In genomic region chr1:205284420-205285144, GRCh38 we compare ENCODE assay signal across 8 cellular contexts. TPM values are rescaled to one million over a fixed set of nuclear protein-coding genes. Genes with fewer than 3 reads are reported as not detected.
DNase-seq lines count a peak whose midpoint lies in the region; ATAC-seq lines count a peak whose summit lies in the region.

No MANE protein-coding gene starts in this region.

- intact Hi-C loops in left ventricle myocardium superior (cut with micrococcal nuclease), result no loop called here

- peak; percentile 91 for ATAC-seq in left ventricle myocardium superior

- no peaks in the 10 kb centered on the region for H3K36me3 ChIP-seq in urinary bladder (ENCODE audit: insufficient read depth)

- H3K27ac ChIP-seq in angular gyrus (ENCODE audit: low read depth, low read length) (peak overlapping the region; percentile 79), urinary bladder (ENCODE audit: low read depth) (peak overlapping the region; percentile 43)

- no peak overlapping the region for H3K4me3 ChIP-seq in urinary bladder (ENCODE audit: low read depth, low read length)

- 73% methylated on average over 7 of the region's 7 CpGs for WGBS in urinary bladder

- peak; percentile 100 for DNase-seq in Daoy (ENCODE audit: low read depth)
- DNase-seq in NCI-H1092 treated with DMSO at 0.1 percent for 48 hours (lab: John Stamatoyannopoulos, UW), result peak; percentile 81
- DNase-seq in T-helper 1 cell, result peak; percentile 73 to 92 (median 83)
- peak; percentile 79 for DNase-seq in left ventricle myocardium superior
- peak; percentile 94 for DNase-seq in putamen (ENCODE audit: low spot score)
- no peak for DNase-seq in mesenteric fat pad (ENCODE audit: low spot score)

- H3K4me1 ChIP-seq in urinary bladder (ENCODE audit: insufficient read depth), result no peaks in the 10 kb centered on the region

RNA-seq across cellular contexts. Expression of gene NUAK2, which starts 37.0 kb away (rescaled TPM):
- 11.1 and 12.4 TPM in 2 replicates for total RNA-seq in Daoy (2014; rRNA removed; shearing (Covaris generic))
- 1.5 TPM for total RNA-seq in left ventricle myocardium superior
- 0.90 TPM for total RNA-seq in urinary bladder
- 0.82 TPM for polyA plus RNA-seq in urinary bladder
- 1.6 TPM for total RNA-seq in mesenteric fat pad

RNA-seq across cellular contexts. Expression of gene TMCC2, which starts 56.8 kb away (rescaled TPM):
- total RNA-seq in Daoy (2014; rRNA removed; shearing (Covaris generic)), result 3.2 and 4.8 TPM in 2 replicates
- total RNA-seq in left ventricle myocardium superior (1.3 TPM), urinary bladder (4.4 TPM), mesenteric fat pad (1.1 TPM)
- polyA plus RNA-seq in urinary bladder, result 2.7 TPM
